13 cellular contexts compared by ENCODE assay signal in genomic region chr17:16040710-16041251, GRCh38. TPM values are rescaled to one million over a fixed set of nuclear protein-coding genes. Genes with fewer than 3 reads are reported as not detected.
A peak's percentile ranks its signal among the peaks of the same experiment; 100 is the strongest.
DNase-seq lines count a peak whose midpoint lies in the region; ATAC-seq and TF ChIP-seq lines count a peak whose summit lies in the region.
"Had no signal": no experiment of that assay in that cellular context is flagged by ENCODE, and none has a peak within 500 bp of the region (broad histone marks: within the 10 kb centered on the region; RNA-seq: fewer than 3 reads in every experiment).

No MANE protein-coding gene starts in this region.

- H3K36me3 ChIP-seq in IMR-90 (ENCODE audit: control insufficient read depth, insufficient read depth, low read length) (peaks cover 44% of the 10 kb centered on the region), thoracic aorta (peaks cover 32% of the 10 kb centered on the region)

- no peak for TF ChIP-seq POLR2A in IMR-90 (IDR thresholded peaks at IDR 0.05; ENCODE audit: low read depth, low read length)

- WGBS in IMR-90 (ENCODE audit: extremely low coverage in 2 of 2, insufficient read length in 1 of 2), 2 experiments = no CpG with 5 or more reads among the region's 4 CpGs

- no peak overlapping the region for H4K91ac ChIP-seq in IMR-90 (ENCODE audit: insufficient read depth, low read depth, low read length)

- BruUV-seq in IMR-90 (replicated peaks; lab: Mats Ljungman, UMichigan) = no TSS peak

- DNase-seq in IMR-90 = peak; percentile 87
- peak; percentile 34 to 80 for DNase-seq in cardiac fibroblast (ENCODE audit: low read depth in 2 of 2)
- DNase-seq in left lobe of liver (ENCODE audit: low spot score) = peak; percentile 92
- no peak for DNase-seq in thoracic aorta (ENCODE audit: low spot score)
- DNase-seq in stimulated activated CD4-positive, alpha-beta T cell treated with anti-CD3 and anti-CD28 coated beads, Interleukin-4, amount 100 ng/mL, for 4 hours = no peak
- DNase-seq: activated CD4-positive, alpha-beta T cell treated with anti-CD3 and anti-CD28 coated beads for 1 hour; activated gamma-delta T cell treated with Interleukin-2 at 50 U/mL for 16 hours; endodermal cell had no signal

- H3K4ac ChIP-seq in IMR-90 (ENCODE audit: low read depth, low read length) = no peak overlapping the region

- no peak overlapping the region for H2AFZ ChIP-seq in IMR-90 (replicated peaks; ENCODE audit: low read length, poor library complexity)

- H3K27ac ChIP-seq in IMR-90 (ENCODE audit: insufficient read depth, low read length) = peak overlapping the region; percentile 7; the same call in 1 of the 2 replicates
- peak overlapping the region; percentile 27 to 44 for H3K27ac ChIP-seq in thoracic aorta
- H3K27ac ChIP-seq: SJSA1 had no signal

- peaks cover under 1% of the 10 kb centered on the region; the same call in 1 of the 2 replicates for H3K9me3 ChIP-seq in IMR-90 (ENCODE audit: control insufficient read depth, insufficient read depth, low read length)
- no peaks in the 10 kb centered on the region for H3K9me3 ChIP-seq in thoracic aorta
- H3K9me3 ChIP-seq: tibial nerve had no signal

- H2BK120ac ChIP-seq in IMR-90 (ENCODE audit: low read depth, low read length) = no peak overlapping the region

- H3K4me3 ChIP-seq in IMR-90 (ENCODE audit: insufficient read depth, low read depth, low read length) (no peak overlapping the region), cardiac fibroblast (replicated peaks in 1 of 2; ENCODE audit: low read depth in 2 of 2, low read length in 2 of 2) (no peak overlapping the region), thoracic aorta (no peak overlapping the region)
- H3K4me3 ChIP-seq: SJSA1, tibial nerve had no signal

- no peak overlapping the region for H3K56ac ChIP-seq in IMR-90 (ENCODE audit: extremely low read depth, insufficient read depth, low read length)

- CTCF ChIA-PET in IMR-90 (lab: Yijun Ruan, JAX) = no interaction called here

- no peak overlapping the region for H2BK5ac ChIP-seq in IMR-90 (ENCODE audit: low read depth, low read length, poor library complexity, severe bottlenecking)

- H2BK15ac ChIP-seq in IMR-90 (ENCODE audit: low read depth, low read length) = no peak overlapping the region; the same call in 2 of the 3 replicates

- TF ChIP-seq RAD21 in IMR-90 (IDR thresholded peaks at IDR 0.05; ENCODE audit: low read length) = no peak

- peaks cover 3% of the 10 kb centered on the region; the same call in 1 of the 2 replicates for H4K20me1 ChIP-seq in IMR-90 (ENCODE audit: insufficient read depth, low read length)

- H3K9ac ChIP-seq in IMR-90 (ENCODE audit: low read depth, low read length) = no peak overlapping the region

- H3K14ac ChIP-seq in IMR-90 (replicated peaks; ENCODE audit: low read depth, low read length) = no peak overlapping the region

- no peak overlapping the region for H2AK5ac ChIP-seq in IMR-90 (ENCODE audit: low read depth, low read length)

- H4K5ac ChIP-seq in IMR-90 (ENCODE audit: low read depth, low read length) = no peak overlapping the region

- POLR2A ChIA-PET in IMR-90 (lab: Charles Lee; ENCODE audit: unreplicated experiment) = no interaction called here

- H3K23ac ChIP-seq in IMR-90 (ENCODE audit: low read depth, low read length) = no peak overlapping the region

- no peak overlapping the region for H3K4me2 ChIP-seq in IMR-90 (ENCODE audit: low read depth, low read length)

- no peak overlapping the region for H4K8ac ChIP-seq in IMR-90 (ENCODE audit: low read depth in 2 of 2, low read length in 2 of 2)

- in situ Hi-C loops in IMR-90 (cut with MboI; ENCODE audit: low sequenced_read_pairs) = no loop called here

- dilution Hi-C loops in IMR-90 (cut with HindIII; ENCODE audit: low sequenced_read_pairs, unreplicated experiment) = no loop called here

- H3K4me1 ChIP-seq in IMR-90 (ENCODE audit: control insufficient read depth, insufficient read depth, low read length) (no peaks in the 10 kb centered on the region), thoracic aorta (ENCODE audit: control insufficient read depth in 1 of 2, low read depth in 2 of 2) (no peaks in the 10 kb centered on the region)
- H3K4me1 ChIP-seq: SJSA1 had no signal

- no peak overlapping the region for H2BK20ac ChIP-seq in IMR-90 (ENCODE audit: low read depth, low read length)

- H2AK9ac ChIP-seq in IMR-90 (replicated peaks; ENCODE audit: low read depth, low read length, poor library complexity) = no peak overlapping the region

- TF ChIP-seq CTCF in IMR-90 (conservative IDR thresholded peaks at IDR 0.05; ENCODE audit: low read depth, low read length) (no peak), cardiac fibroblast (IDR thresholded peaks at IDR 0.05; ENCODE audit: low read depth, low read length) (no peak), thoracic aorta (IDR thresholded peaks at IDR 0.05) (no peak)

- H3K27me3 ChIP-seq in IMR-90 (ENCODE audit: control insufficient read depth, insufficient read depth, low read length) (no peaks in the 10 kb centered on the region), thoracic aorta (replicated peaks; ENCODE audit: insufficient read depth) (no peaks in the 10 kb centered on the region)
- H3K27me3 ChIP-seq: SJSA1, tibial nerve had no signal

- intact Hi-C loops in IMR-90 (cut with micrococcal nuclease) = no loop called here

- peaks cover 16 to 57% of the 10 kb centered on the region in 2 experiments for H3K79me1 ChIP-seq in IMR-90 (ENCODE audit: low read depth in 1 of 2, low read length in 2 of 2)

- H3K9me1 ChIP-seq in IMR-90 (ENCODE audit: insufficient read depth, low read length) = peaks cover 12% of the 10 kb centered on the region

- ATAC-seq in IMR-90 (ENCODE audit: low read depth) = peak; percentile 76
- peak; percentile 73 for ATAC-seq in left lobe of liver
- peak; percentile 20 for ATAC-seq in thoracic aorta (ENCODE audit: insufficient number of reproducible peaks, low FRiP score, low read depth)
- ATAC-seq in HG03354 (IDR thresholded peaks at IDR 0.05; ENCODE audit: poor library complexity, severe bottlenecking, unreplicated experiment) = no peak
- no peak for ATAC-seq in HG03460 (IDR thresholded peaks at IDR 0.05; ENCODE audit: unreplicated experiment)
- no peak for ATAC-seq in GM18868 (IDR thresholded peaks at IDR 0.05; ENCODE audit: unreplicated experiment)

- H3K18ac ChIP-seq in IMR-90 (ENCODE audit: low read depth, low read length) = no peak overlapping the region

TF ChIP-seq in IMR-90, 13 proteins besides CTCF, POLR2A, EP300 and RAD21:
- no peak for TF ChIP-seq FOS (IDR thresholded peaks at IDR 0.05; ENCODE audit: low read depth, low read length)
- no peak for TF ChIP-seq CEBPB (IDR thresholded peaks at IDR 0.05; ENCODE audit: low read depth, low read length)
- TF ChIP-seq BHLHE40 (IDR thresholded peaks at IDR 0.05; ENCODE audit: low read depth, low read length) = no peak
- peak; percentile 99 for TF ChIP-seq MAFK (IDR thresholded peaks at IDR 0.05; ENCODE audit: low read depth, low read length)
- no peak for TF ChIP-seq ELK1 (IDR thresholded peaks at IDR 0.05; ENCODE audit: borderline replicate concordance, low read depth, low read length)

RNA-seq across cellular contexts. Expression of gene TTC19, which starts 41.2 kb away (rescaled TPM):
- total RNA-seq in IMR-90 (2012; rRNA removed) (12.9 and 19.2 TPM in 2 replicates), left lobe of liver (23.6 TPM), thoracic aorta (10 to 100 TPM; 57.6 to 64.4 TPM)
- polyA plus RNA-seq in IMR-90 (2012; rRNA removed) = 6.0 and 8.3 TPM in 2 replicates
- 2.3 and 6.1 TPM in 2 replicates for polyA plus RNA-seq in IMR-90 (2012; cell fraction: cytosol; rRNA removed)
- polyA plus RNA-seq in IMR-90 (2012; cell fraction: nucleus; rRNA removed; ENCODE audit: low replicate concordance) = 5.9 and 8.4 TPM in 2 replicates

RNA-seq across cellular contexts. Expression of gene ZSWIM7, which starts 41.3 kb away (rescaled TPM):
- total RNA-seq in IMR-90 (2012; rRNA removed) (6.8 and 7.2 TPM in 2 replicates), left lobe of liver (9.8 TPM), thoracic aorta (10 to 100 TPM in 1 of 2 donors, 1 to 10 TPM in 1; 6.5 to 13.5 TPM)
- polyA plus RNA-seq in IMR-90 (2012; rRNA removed) = 12.0 and 12.1 TPM in 2 replicates
- 10.1 and 14.0 TPM in 2 replicates for polyA plus RNA-seq in IMR-90 (2012; cell fraction: cytosol; rRNA removed)
- 12.9 and 28.1 TPM in 2 replicates for polyA plus RNA-seq in IMR-90 (2012; cell fraction: nucleus; rRNA removed; ENCODE audit: low replicate concordance)

Comparison
In these comparisons a context has a peak if more than half of its experiments do, and no peak if none do; other contexts are left out.
1. ATAC-seq: peak in IMR-90 (single experiment), left lobe of liver (single experiment) and thoracic aorta (single experiment); none in HG03354 (single experiment), HG03460 (single experiment) and GM18868 (single experiment).
2. DNase-seq: peak in IMR-90 (single experiment), cardiac fibroblast (2 of 2) and left lobe of liver (single experiment); none in thoracic aorta (single experiment) and stimulated activated CD4-positive, alpha-beta T cell treated with anti-CD3 and anti-CD28 coated beads, Interleukin-4, amount 100 ng/mL, for 4 hours (0 of 2).